Comparison of ENCODE assay signal across 8 cellular contexts in the genomic region with DNA sequence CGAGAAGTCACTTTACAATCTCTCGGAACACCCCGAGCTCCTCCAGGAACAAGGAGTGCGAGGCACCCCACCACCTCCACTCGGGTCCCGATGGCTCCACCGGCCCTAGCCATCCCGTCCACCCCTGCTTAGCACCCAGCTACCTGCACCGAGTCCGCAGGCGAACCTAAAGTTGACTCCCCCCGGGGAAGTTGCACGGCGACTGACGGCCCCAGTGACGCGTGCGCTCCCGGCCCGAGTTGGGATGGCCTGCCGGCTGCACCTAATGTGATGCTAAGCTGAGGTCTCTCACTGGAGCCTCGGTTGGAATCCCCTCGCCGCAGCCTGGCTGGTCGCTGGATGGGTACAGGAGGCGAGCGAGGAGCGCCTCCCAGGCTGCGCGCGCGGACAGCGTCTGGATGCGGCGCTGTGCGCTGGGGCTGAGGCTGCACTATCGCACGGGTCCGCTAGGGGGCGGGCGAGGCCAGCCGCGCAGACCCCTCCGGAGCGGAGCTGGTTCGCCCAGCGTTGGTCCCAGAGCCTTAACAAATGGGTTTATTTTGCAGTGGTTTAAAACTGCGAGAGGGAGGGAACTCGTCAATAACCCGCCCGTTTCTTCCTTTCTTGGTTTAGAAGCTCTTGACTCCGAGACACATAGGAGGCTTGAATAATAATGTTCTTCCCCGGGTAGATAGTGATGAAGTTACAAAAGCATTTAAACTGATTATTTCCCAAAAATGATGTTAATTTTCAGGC. TPM values are rescaled to one million over a fixed set of nuclear protein-coding genes. Genes with fewer than 3 reads are reported as not detected.
DNase-seq lines count a peak whose midpoint lies in the region; ATAC-seq and TF ChIP-seq lines count a peak whose summit lies in the region.

A gene (minus strand): TSS at position 526 of the 735 bp plus-strand sequence. CDS start 1,426 bp downstream, outside the sequence.

- CTCF ChIA-PET in CD4-positive, alpha-beta memory T cell (lab: Charles Lee; ENCODE audit: partially characterized antibody) = interaction anchor here (0.8 to 2.1 kb wide), 14 partner anchors 9 to 534 kb away, joined by 3 to 11 read pairs (median 4); no protein-coding TSS in a partner anchor

- H3K4me1 Mint-ChIP-seq in CD4-positive, alpha-beta memory T cell = peaks cover 4 to 13% (median 7%) of the 10 kb centered on the region in 4 donors

- no peak within 1 kb of the TSS for H3K27ac Mint-ChIP-seq in CD4-positive, alpha-beta memory T cell

- H3K36me3 Mint-ChIP-seq in CD4-positive, alpha-beta memory T cell = no peaks in the 10 kb centered on the region

- no peak within 1 kb of the TSS for H4K8ac ChIP-seq in neuronal stem cell (ENCODE audit: low read depth, low read length)

- TF ChIP-seq CTCF in fibroblast of villous mesenchyme (IDR thresholded peaks at IDR 0.05; ENCODE audit: insufficient read depth, low read depth, low read length) (peak; percentile 97), testis (IDR thresholded peaks at IDR 0.05) (peak; percentile 91 to 99 (median 91))

- peak within 1 kb of the TSS; percentile 42 for H3K14ac ChIP-seq in neuronal stem cell (ENCODE audit: low read length)

- H3K36me3 ChIP-seq in CD4-positive, alpha-beta memory T cell (ENCODE audit: insufficient read depth, low read length) = no peaks in the 10 kb centered on the region
- no peaks in the 10 kb centered on the region for H3K36me3 ChIP-seq in neuronal stem cell (replicated peaks in 1 of 2; ENCODE audit: control insufficient read depth in 2 of 2, insufficient read depth in 2 of 2, low read length in 2 of 2)
- H3K36me3 ChIP-seq in testis (ENCODE audit: low read depth, missing control alignments) = no peaks in the 10 kb centered on the region

- peak within 1 kb of the TSS; percentile 91 for H3K4me2 ChIP-seq in neuronal stem cell (ENCODE audit: insufficient read depth, low read length, poor library complexity, severe bottlenecking)

- peaks cover 13% of the 10 kb centered on the region for H3K4me1 ChIP-seq in CD4-positive, alpha-beta memory T cell (ENCODE audit: insufficient read depth, low read length)
- H3K4me1 ChIP-seq in neuronal stem cell (ENCODE audit: control insufficient read depth in 2 of 2, insufficient read depth in 1 of 2, low read depth in 1 of 2, low read length in 2 of 2) (peaks cover 2 to 7% of the 10 kb centered on the region in 2 donors), testis (peaks cover 13% of the 10 kb centered on the region)

- DNase-seq in CD4-positive, alpha-beta memory T cell = peak in 4 of 5 donors; percentile 18 to 33 (median 21)
- DNase-seq in NCI-H774 (lab: John Stamatoyannopoulos, UW) (peak; percentile 37), activated T-helper 1 cell treated with Interleukin-2 at 50 U/mL for 16 hours (ENCODE audit: low read depth) (peak; percentile 5), fibroblast of villous mesenchyme (ENCODE audit: low read depth) (peak; percentile 79), neuronal stem cell (ENCODE audit: low spot score) (peak; percentile 77), testis (peak; percentile 74)

- H3K27ac ChIP-seq in CD4-positive, alpha-beta memory T cell (ENCODE audit: low read depth, low read length) = no peak within 1 kb of the TSS
- H3K27ac ChIP-seq in neuronal stem cell (replicated peaks; ENCODE audit: low read length) = no peak within 1 kb of the TSS
- no peak within 1 kb of the TSS for H3K27ac ChIP-seq in testis

- peak within 1 kb of the TSS; percentile 7 for H2BK15ac ChIP-seq in neuronal stem cell (ENCODE audit: low read length)

- H3K23ac ChIP-seq in neuronal stem cell (ENCODE audit: low read depth, low read length, poor library complexity) = peak within 1 kb of the TSS; percentile 53

- peak within 1 kb of the TSS; percentile 24 for H3K9ac ChIP-seq in neuronal stem cell (ENCODE audit: low read depth, low read length, poor library complexity)

- H4K91ac ChIP-seq in neuronal stem cell (ENCODE audit: low read depth, low read length, poor library complexity) = no peak within 1 kb of the TSS

- no CpG with 5 or more reads among the region's 53 CpGs for WGBS in neuronal stem cell (ENCODE audit: extremely low coverage in 2 of 2, insufficient read length in 2 of 2, insufficient replicate concordance in 1 of 2), 2 donors
- 3 to 18% methylated on average over 11 to 53 of the region's 53 CpGs for WGBS in testis, 2 donors

- H3K27me3 ChIP-seq in CD4-positive, alpha-beta memory T cell (ENCODE audit: insufficient read depth, low read length) = peaks cover 9% of the 10 kb centered on the region
- H3K27me3 ChIP-seq in neuronal stem cell (ENCODE audit: control insufficient read depth in 3 of 3, insufficient read depth in 3 of 3, low read depth in 1 of 3, low read length in 3 of 3) (peaks cover 0 to 25% (median 10%) of the 10 kb centered on the region in 3 experiments), testis (no peaks in the 10 kb centered on the region)

- H3K4me3 Mint-ChIP-seq in CD4-positive, alpha-beta memory T cell = peak within 1 kb of the TSS in 7 of 8 donors; percentile 2 to 75 (median 51)

- POLR2A ChIA-PET in CD4-positive, alpha-beta memory T cell (lab: Charles Lee; ENCODE audit: partially characterized antibody) = no interaction called here

- no peaks in the 10 kb centered on the region for H3K9me3 Mint-ChIP-seq in CD4-positive, alpha-beta memory T cell

- H2BK120ac ChIP-seq in neuronal stem cell (ENCODE audit: low read depth, low read length) = no peak within 1 kb of the TSS

- no peak within 1 kb of the TSS for H2BK12ac ChIP-seq in neuronal stem cell (ENCODE audit: low read length)

- no peaks in the 10 kb centered on the region for H3K79me1 ChIP-seq in neuronal stem cell (ENCODE audit: low read depth, low read length)

- ATAC-seq in GM19043 (IDR thresholded peaks at IDR 0.05; ENCODE audit: low read depth, unreplicated experiment) (peak; percentile 64), HG03196 (IDR thresholded peaks at IDR 0.05; ENCODE audit: unreplicated experiment) (peak; percentile 72)

- H3K27me3 Mint-ChIP-seq in CD4-positive, alpha-beta memory T cell = peaks cover 22 to 26% of the 10 kb centered on the region in 2 donors

- no peaks in the 10 kb centered on the region for H3K9me3 ChIP-seq in CD4-positive, alpha-beta memory T cell (ENCODE audit: control insufficient read depth in 1 of 2, low read length in 2 of 2)
- H3K9me3 ChIP-seq in neuronal stem cell (replicated peaks in 1 of 2; ENCODE audit: control insufficient read depth in 2 of 2, insufficient read depth in 1 of 2, low read depth in 1 of 2, low read length in 2 of 2) = peaks cover 0 to 36% of the 10 kb centered on the region in 2 donors
- no peaks in the 10 kb centered on the region for H3K9me3 ChIP-seq in testis

- peak within 1 kb of the TSS; percentile 82 for H3K18ac ChIP-seq in neuronal stem cell (ENCODE audit: low read length)

- H2AK5ac ChIP-seq in neuronal stem cell (ENCODE audit: low read depth, low read length) = peak within 1 kb of the TSS; percentile 34

- peak within 1 kb of the TSS; percentile 11 for H2BK5ac ChIP-seq in neuronal stem cell (ENCODE audit: low read length)

- H3K4ac ChIP-seq in neuronal stem cell (ENCODE audit: low read length) = no peak within 1 kb of the TSS

- H3K4me3 ChIP-seq in CD4-positive, alpha-beta memory T cell (ENCODE audit: low read length in 2 of 2) = peak within 1 kb of the TSS in 1 of 2 donors; percentile 19
- H3K4me3 ChIP-seq in fibroblast of villous mesenchyme (ENCODE audit: low read depth, low read length) (peak within 1 kb of the TSS; percentile 71), neuronal stem cell (ENCODE audit: low read length in 2 of 2) (peak within 1 kb of the TSS in 1 of 2 donors; percentile 74), testis (peak within 1 kb of the TSS; percentile 8 to 53)

- peak within 1 kb of the TSS; percentile 66 for H2AFZ ChIP-seq in neuronal stem cell (ENCODE audit: low read length)

- TF ChIP-seq POLR2A in testis (IDR thresholded peaks at IDR 0.05) = no peak

- intact Hi-C loops in CD4-positive, alpha-beta memory T cell (cut with micrococcal nuclease) = no loop called here
- intact Hi-C loops in testis (cut with DNase I; ENCODE audit: low total_unique reads) = no loop called here

RNA-seq across cellular contexts. Expression of the gene that starts here (rescaled TPM):
- total RNA-seq in CD4-positive, alpha-beta memory T cell = 1 to 10 TPM in 1 of 2 experiments, under 1 TPM in 1; 0.94 to 1.1 TPM
- polyA plus RNA-seq in CD4-positive, alpha-beta memory T cell = under 1 TPM in 1 of 2 donors, not detected in 1; 0.15 TPM
- total RNA-seq in fibroblast of villous mesenchyme = 75.4 and 310 TPM in 2 replicates
- polyA plus RNA-seq in neuronal stem cell (2013, experiment 1 of 2) = 0.73 TPM
- 0.69 TPM for polyA plus RNA-seq in neuronal stem cell (2013, experiment 2 of 2)
- total RNA-seq in testis = 1 to 10 TPM; 1.8 to 4.2 TPM
- 0.58 TPM for polyA plus RNA-seq in testis (ENCODE audit: insufficient read depth, low read depth, low replicate concordance)

Comparison
In these comparisons a context has a peak if more than half of its experiments do, and no peak if none do; other contexts are left out.
1. RNA of the gene that starts here (total RNA-seq): 75.4 to 310 TPM in fibroblast of villous mesenchyme; 1.8 to 4.2 TPM in testis and 0.94 to 1.1 TPM in CD4-positive, alpha-beta memory T cell; every median in the first group is over 10 times any median in the second.
2. DNase-seq: peak in every context shown above with its lines; median percentile 79 in fibroblast of villous mesenchyme; 77 in neuronal stem cell; 74 in testis; 37 in NCI-H774; 21 in CD4-positive, alpha-beta memory T cell; 5 in activated T-helper 1 cell treated with Interleukin-2 at 50 U/mL for 16 hours.